In the genomic region with DNA sequence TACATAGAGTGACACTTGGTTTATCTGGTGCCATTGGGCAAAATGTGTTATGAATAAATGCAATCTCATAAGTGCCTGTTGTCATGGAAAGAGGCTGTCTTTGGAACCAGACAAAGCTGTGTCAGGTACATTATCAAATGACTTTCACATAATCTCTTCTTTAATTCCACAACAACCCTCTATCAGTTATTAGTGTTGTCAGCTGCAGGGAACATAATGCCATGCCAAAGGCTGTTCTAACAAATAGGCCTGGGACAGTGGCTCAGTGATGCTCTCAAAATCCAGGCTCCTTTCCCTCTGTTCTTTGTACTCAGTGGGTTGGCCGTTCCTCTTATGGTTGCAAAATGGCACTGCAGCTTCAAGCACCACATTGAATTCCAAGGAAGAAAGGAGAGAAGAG, we compare ENCODE assay signal across 21 cellular contexts.
"Had no signal": no experiment of that assay in that cellular context is flagged by ENCODE, and none has a peak within 500 bp of the region (broad histone marks: within the 10 kb centered on the region; RNA-seq: fewer than 3 reads in every experiment).

No MANE protein-coding gene starts in this region.

- H3K27ac ChIP-seq: RWPE1 had no signal

- DNase-seq: IMR-90, Karpas-422, KG1, MG63, NCI-H1092 treated with DMSO at 0.1 percent for 48 hours, NCI-H1436, NCI-H187, NCI-H2029, NCI-H2081 treated with DMSO at 0.1 percent for 48 hours, NCI-H2171, NCI-H226, NCI-H446, NCI-H510A, NCI-H524 treated with DMSO at 0.1 percent for 48 hours, NCI-H69, NCI-H774, SHP77, SK-N-SH had no signal

- H3K9me3 ChIP-seq: MG63, SK-N-SH had no signal

- H3K36me3 ChIP-seq: MG63 had no signal

- H3K9ac ChIP-seq: SK-N-SH had no signal

- ATAC-seq: HepG2, Panc1 had no signal

- H3K27me3 ChIP-seq: MG63 had no signal

- H3K4me3 ChIP-seq: MG63 had no signal
